In genomic region chr10:16611037-16611436, GRCh38 we compare ENCODE assay signal across 17 cellular contexts.
"Had no signal": no experiment of that assay in that cellular context is flagged by ENCODE, and none has a peak within 500 bp of the region (broad histone marks: within the 10 kb centered on the region; RNA-seq: fewer than 3 reads in every experiment).

No MANE protein-coding gene starts in this region.

- DNase-seq: activated CD4-positive, alpha-beta memory T cell treated with anti-CD3 and anti-CD28 coated beads, Interleukin-2, amount 10 ng/mL, durations not matched to agents 7 days and 5 days; activated CD4-positive, alpha-beta T cell treated with anti-CD3 and anti-CD28 coated beads, Interleukin-2, amount 10 ng/mL, durations not matched to agents 24 days and 14 days; activated CD4-positive, CD25-positive, alpha-beta regulatory T cell; activated effector memory CD4-positive, alpha-beta T cell treated with anti-CD3 and anti-CD28 coated beads, Interleukin-2, amount 50 U/mL, for 16 hours; activated naive CD4-positive, alpha-beta T cell treated with anti-CD3 and anti-CD28 coated beads, Interleukin-2, amount 10 ng/mL, durations not matched to agents 7 days and 5 days; amygdala; dermis blood vessel endothelial cell; effector CD8-positive, alpha-beta T cell; erythroblast; gastrocnemius medialis; mammary epithelial cell; stimulated activated CD4-positive, alpha-beta T cell treated with anti-CD3 and anti-CD28 coated beads, Interleukin-4, amount 100 ng/mL, for 4 hours; stimulated activated naive CD8-positive, alpha-beta T cell treated with anti-CD3 and anti-CD28 coated beads, Interleukin-15, Interleukin-2, amounts not matched to agents 100 U/mL and 50 U/mL, for 24 hours; T-helper 9 cell; upper lobe of right lung had no signal

- H3K9me3 ChIP-seq: gastrocnemius medialis had no signal

- H3K27me3 ChIP-seq: gastrocnemius medialis, upper lobe of right lung had no signal

- H3K4me1 ChIP-seq: gastrocnemius medialis, upper lobe of right lung had no signal

- H3K36me3 ChIP-seq: gastrocnemius medialis, upper lobe of right lung had no signal

- ATAC-seq: gastrocnemius medialis; left lobe of liver; natural killer cell treated with Interleukin-12 subunit alpha and Interleukin-12 subunit beta and Interleukin-15 and Interleukin-18, amount 100 ng/mL, for 72 hours; stimulated activated naive CD8-positive, alpha-beta T cell treated with anti-CD3 and anti-CD28 coated beads, Interleukin-15, Interleukin-2, amounts not matched to agents 100 U/mL and 50 U/mL, for 24 hours; upper lobe of right lung had no signal

- H3K27ac ChIP-seq: gastrocnemius medialis, upper lobe of right lung had no signal

- H3K4me3 ChIP-seq: gastrocnemius medialis, upper lobe of right lung had no signal
